17 cellular contexts compared by ENCODE assay signal in genomic region chr1:236200925-236201324, GRCh38.
"Had no signal": no experiment of that assay in that cellular context is flagged by ENCODE, and none has a peak within 500 bp of the region (broad histone marks: within the 10 kb centered on the region; RNA-seq: fewer than 3 reads in every experiment).

No MANE protein-coding gene starts in this region.

- DNase-seq: effector CD8-positive, alpha-beta T cell; effector memory CD8-positive, alpha-beta T cell; foreskin keratinocyte; heart left ventricle; left cardiac atrium; left lung; left ventricle myocardium superior; lower lobe of right lung; mesenchymal stem cell; mucosa of descending colon; naive B cell; naive thymus-derived CD8-positive, alpha-beta T cell had no signal

- H3K4me3 ChIP-seq: coronary artery, esophagus muscularis mucosa, gastroesophageal sphincter, heart left ventricle, hepatocyte, left lung, lower lobe of right lung, mucosa of descending colon had no signal

- H3K27ac Mint-ChIP-seq: effector memory CD8-positive, alpha-beta T cell; mesothelial cell of epicardium; naive B cell had no signal

- ATAC-seq: effector memory CD8-positive, alpha-beta T cell; foreskin keratinocyte; gastroesophageal sphincter; heart left ventricle; left cardiac atrium; left lung; left ventricle myocardium superior; lower lobe of right lung; mucosa of descending colon; naive thymus-derived CD8-positive, alpha-beta T cell had no signal

- H3K4me2 ChIP-seq: hepatocyte had no signal

- H3K27ac ChIP-seq: coronary artery, esophagus muscularis mucosa, foreskin keratinocyte, gastroesophageal sphincter, heart left ventricle, hepatocyte, left lung, lower lobe of right lung had no signal

- H2AFZ ChIP-seq: hepatocyte had no signal

- H3K27me3 Mint-ChIP-seq: effector memory CD8-positive, alpha-beta T cell; naive B cell; naive thymus-derived CD8-positive, alpha-beta T cell had no signal

- H3K4me1 Mint-ChIP-seq: mesothelial cell of epicardium; naive B cell; naive thymus-derived CD8-positive, alpha-beta T cell had no signal

- H3K4me3 Mint-ChIP-seq: effector memory CD8-positive, alpha-beta T cell; mesothelial cell of epicardium; naive B cell; naive thymus-derived CD8-positive, alpha-beta T cell had no signal

- H3K27me3 ChIP-seq: esophagus muscularis mucosa, foreskin keratinocyte, gastroesophageal sphincter, heart left ventricle, hepatocyte, left lung had no signal

- H3K4me1 ChIP-seq: esophagus muscularis mucosa, gastroesophageal sphincter, left lung, lower lobe of right lung had no signal

- H3K36me3 ChIP-seq: lower lobe of right lung had no signal

- H3K79me2 ChIP-seq: hepatocyte had no signal
